Comparison of ENCODE assay signal across 8 cellular contexts in genomic region chr3:15309662-15310335, GRCh38. TPM values are rescaled to one million over a fixed set of nuclear protein-coding genes. Genes with fewer than 3 reads are reported as not detected.
DNase-seq lines count a peak whose midpoint lies in the region; ATAC-seq and TF ChIP-seq lines count a peak whose summit lies in the region.

No MANE protein-coding gene starts in this region.

- H3K4me1 Mint-ChIP-seq in brain, result peaks cover 60% of the 10 kb centered on the region
- peaks cover 52% of the 10 kb centered on the region for H3K4me1 Mint-ChIP-seq in nephron

- no peak for ATAC-seq in HG03196 (IDR thresholded peaks at IDR 0.05; ENCODE audit: unreplicated experiment)
- ATAC-seq in HG03432 (IDR thresholded peaks at IDR 0.05; ENCODE audit: unreplicated experiment), result no peak

- H3K4me3 Mint-ChIP-seq in brain, result peak overlapping the region in 2 of 5 experiments; percentile 2 to 24
- H3K4me3 Mint-ChIP-seq in nephron, result peak overlapping the region in 1 of 3 experiments; percentile 35

- H3K27me3 Mint-ChIP-seq in brain (no peaks in the 10 kb centered on the region), nephron (ENCODE audit: low read depth) (no peaks in the 10 kb centered on the region)

- H3K27ac ChIP-seq in 22Rv1, result peak overlapping the region; percentile 58; the same call in 1 of the 2 replicates

- no peaks in the 10 kb centered on the region for H3K27me3 ChIP-seq in MG63

- no peak overlapping the region for H3K4me3 ChIP-seq in MG63

- peak; percentile 21 for DNase-seq in MG63
- DNase-seq in COLO829 (ENCODE audit: low spot score), result no peak
- no peak for DNase-seq in T1000 (lab: John Stamatoyannopoulos, UW)

- no peaks in the 10 kb centered on the region for H3K9me3 ChIP-seq in MG63

- H3K9me3 Mint-ChIP-seq in brain, result no peaks in the 10 kb centered on the region
- no peaks in the 10 kb centered on the region for H3K9me3 Mint-ChIP-seq in nephron

- peak overlapping the region; percentile 26 to 93 (median 65) for H3K27ac Mint-ChIP-seq in brain
- H3K27ac Mint-ChIP-seq in nephron, result peak overlapping the region; percentile 92 to 98 (median 93)

- TF ChIP-seq CTCF in 22Rv1 (IDR thresholded peaks at IDR 0.05) (no peak), brain (conservative IDR thresholded peaks at IDR 0.05) (no peak), nephron (IDR thresholded peaks at IDR 0.05; ENCODE audit: unreplicated experiment in 3 of 3) (no peak)

- H3K36me3 Mint-ChIP-seq in brain, result peaks cover 7% of the 10 kb centered on the region
- H3K36me3 Mint-ChIP-seq in nephron (ENCODE audit: low read depth), result no peaks in the 10 kb centered on the region

- H3K36me3 ChIP-seq in MG63, result no peaks in the 10 kb centered on the region

RNA-seq across cellular contexts. Expression of gene SH3BP5, which starts 22.6 kb away (rescaled TPM):
- 2.8 and 3.1 TPM in 2 replicates for total RNA-seq in MG63 (2014; rRNA removed; shearing (Covaris generic); ENCODE audit: low replicate concordance)
- 48.1 TPM for polyA plus RNA-seq in brain (ENCODE audit: insufficient read depth, low read depth, low replicate concordance)
